30 cellular contexts compared by ENCODE assay signal in genomic region chrX:47420264-47420663, GRCh38. TPM values are rescaled to one million over a fixed set of nuclear protein-coding genes. Genes with fewer than 3 reads are reported as not detected.
A peak's percentile ranks its signal among the peaks of the same experiment; 100 is the strongest.
DNase-seq lines count a peak whose midpoint lies in the region; ATAC-seq, FAIRE-seq and TF ChIP-seq lines count a peak whose summit lies in the region.
"Had no signal": no experiment of that assay in that cellular context is flagged by ENCODE, and none has a peak within 500 bp of the region (broad histone marks: within the 10 kb centered on the region; RNA-seq: fewer than 3 reads in every experiment).

No MANE protein-coding gene starts in this region.

- DNase-seq in AG08395 (ENCODE audit: low spot score) (peak; percentile 5), M059J (ENCODE audit: low read depth) (peak; percentile 29), K562 (ENCODE audit: extremely low read depth in 1 of 4, low spot score in 3 of 4) (no peak), myocyte (ENCODE audit: low read depth) (peak; percentile 13), ACHN (no peak), NAMALWA (ENCODE audit: low spot score) (no peak), upper lobe of right lung (no peak)
- DNase-seq: AML-193; CD8-positive, alpha-beta memory T cell; DMS 273 treated with DMSO at 0.1 percent for 48 hours; DMS79; GF-D8; Karpas-422; NCI-H1105; NCI-H146; NCI-H2029; NCI-H446; NCI-H524 treated with DMSO at 0.1 percent for 48 hours; NCI-H82; NK-92 treated with Interleukin-12 subunit alpha and Interleukin-12 subunit beta, amount 100 ng/mL, for 24 hours; SHP77 had no signal

- intact Hi-C loops in K562 (cut with micrococcal nuclease) (no loop called here), upper lobe of right lung (cut with DNase I) (no loop called here)

- no peak overlapping the region for H2AFZ ChIP-seq in K562 (ENCODE audit: low read depth, low read length)

- TF ChIP-seq CTCF in K562 (IDR thresholded peaks at IDR 0.05 in 2 of 3, conservative IDR thresholded peaks at IDR 0.05 in 1 of 3; ENCODE audit: insufficient read depth in 2 of 3, low read depth in 1 of 3, low read length in 3 of 3) (no peak), upper lobe of right lung (IDR thresholded peaks at IDR 0.05) (no peak)

- no peak for TF ChIP-seq EP300 in K562 (IDR thresholded peaks at IDR 0.05; ENCODE audit: low read length)

- POLR2A ChIA-PET in K562 (lab: Yijun Ruan, JAX): no interaction called here

- no peak for TF ChIP-seq RAD21 in K562 (CRISPR knock-in tag; conservative IDR thresholded peaks at IDR 0.05 in 1 of 2, IDR thresholded peaks at IDR 0.05 in 1 of 2)

- H3K27me3 ChIP-seq in K562 (ENCODE audit: control insufficient read depth in 2 of 2, insufficient read depth in 2 of 2, low read length in 2 of 2) (no peaks in the 10 kb centered on the region), upper lobe of right lung (no peaks in the 10 kb centered on the region)

- FAIRE-seq in K562 (lab: Jason Lieb, UNC): no peak
- FAIRE-seq: GM12891 had no signal

- in situ Hi-C loops in K562 (cut with MboI) (no loop called here), ACHN (cut with HindIII; ENCODE audit: low pct_ligation_motif_present, low pct_unique_long_range_greater_than_20kb, low sequenced_read_pairs) (no loop called here)

- H4K20me1 ChIP-seq in K562 (replicated peaks; ENCODE audit: control insufficient read depth, insufficient read depth, low read length): no peaks in the 10 kb centered on the region

- H3K9me1 ChIP-seq in K562 (ENCODE audit: control insufficient read depth, insufficient read depth, low read length): no peaks in the 10 kb centered on the region

- BruUV-seq in K562 (replicated peaks; lab: Mats Ljungman, UMichigan): no TSS peak

- H3K4me1 ChIP-seq in K562 (replicated peaks in 1 of 2; ENCODE audit: control insufficient read depth in 2 of 2, insufficient read depth in 2 of 2, low read length in 2 of 2) (no peaks in the 10 kb centered on the region), upper lobe of right lung (no peaks in the 10 kb centered on the region)

- H3K27ac ChIP-seq in K562 (ENCODE audit: extremely low read depth, low read depth, low read length) (no peak overlapping the region), upper lobe of right lung (no peak overlapping the region)
- H3K27ac ChIP-seq: C4-2B, RWPE1 had no signal

- 0% methylated on average over 4 of the region's 4 CpGs for WGBS in K562 (ENCODE audit: insufficient coverage, low coverage, missing lambda C conversion rate)

- no peaks in the 10 kb centered on the region for H3K79me2 ChIP-seq in K562 (ENCODE audit: control insufficient read depth, insufficient read depth, low read length)

- H3K4me2 ChIP-seq in K562 (ENCODE audit: insufficient read depth, low read length): no peak overlapping the region

- no peak overlapping the region for H3K9ac ChIP-seq in K562 (ENCODE audit: insufficient read depth in 1 of 2, low read depth in 2 of 2, low read length in 2 of 2)

- CTCF ChIA-PET in K562 (lab: Yijun Ruan, JAX; ENCODE audit: low intra/inter-chr PET ratio): no interaction called here

- no peaks in the 10 kb centered on the region for H3K36me3 ChIP-seq in K562 (ENCODE audit: control insufficient read depth, insufficient read depth, low read length)
- H3K36me3 ChIP-seq in upper lobe of right lung: no peaks in the 10 kb centered on the region

- H3K4me3 ChIP-seq in K562 (no peak overlapping the region), upper lobe of right lung (no peak overlapping the region)

- TF ChIP-seq POLR2A in K562 (conservative IDR thresholded peaks at IDR 0.05): no peak

- ATAC-seq in K562: no peak
- ATAC-seq in HG03469 (IDR thresholded peaks at IDR 0.05; ENCODE audit: unreplicated experiment): no peak
- ATAC-seq in upper lobe of right lung: no peak
- ATAC-seq: HCT116 had no signal

- H3K9me3 ChIP-seq in K562 (replicated peaks; ENCODE audit: control insufficient read depth, insufficient read depth, low read depth, low read length) (no peaks in the 10 kb centered on the region), upper lobe of right lung (no peaks in the 10 kb centered on the region)

TF ChIP-seq in K562, 482 proteins besides CTCF, POLR2A, EP300 and RAD21:
- peak; percentile 19; the same call in 1 of the 2 replicates for TF ChIP-seq NFE2 (IDR thresholded peaks at IDR 0.05; ENCODE audit: low read depth)
- no peak for TF ChIP-seq ZFX (CRISPR knock-in tag; IDR thresholded peaks at IDR 0.05)
- 0 out of 2 replicates have a peak, but pooled peaks have one; percentile 11 for TF ChIP-seq CBFA2T3 (IDR thresholded peaks at IDR 0.05)
- no peak for TF ChIP-seq ZNF347 (CRISPR knock-in tag; IDR thresholded peaks at IDR 0.05; ENCODE audit: low read depth)
- TF ChIP-seq, protein P1, sequence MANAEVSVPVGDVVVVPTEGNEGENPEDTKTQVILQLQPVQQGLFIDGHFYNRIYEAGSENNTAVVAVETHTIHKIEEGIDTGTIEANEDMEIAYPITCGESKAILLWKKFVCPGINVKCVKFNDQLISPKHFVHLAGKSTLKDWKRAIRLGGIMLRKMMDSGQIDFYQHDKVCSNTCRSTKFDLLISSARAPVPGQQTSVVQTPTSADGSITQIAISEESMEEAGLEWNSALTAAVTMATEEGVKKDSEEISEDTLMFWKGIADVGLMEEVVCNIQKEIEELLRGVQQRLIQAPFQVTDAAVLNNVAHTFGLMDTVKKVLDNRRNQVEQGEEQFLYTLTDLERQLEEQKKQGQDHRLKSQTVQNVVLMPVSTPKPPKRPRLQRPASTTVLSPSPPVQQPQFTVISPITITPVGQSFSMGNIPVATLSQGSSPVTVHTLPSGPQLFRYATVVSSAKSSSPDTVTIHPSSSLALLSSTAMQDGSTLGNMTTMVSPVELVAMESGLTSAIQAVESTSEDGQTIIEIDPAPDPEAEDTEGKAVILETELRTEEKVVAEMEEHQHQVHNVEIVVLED (CRISPR knock-in tag; IDR thresholded peaks at IDR 0.05): no peak
- no peak for TF ChIP-seq SNRNP70 (optimal IDR thresholded peaks at IDR 0.05; ENCODE audit: low read depth, low read length)
- TF ChIP-seq HMG20A (CRISPR knock-in tag; conservative IDR thresholded peaks at IDR 0.05): no peak
- peak; percentile 25; the same call in 1 of the 2 replicates for TF ChIP-seq FOSL1 (tag; conservative IDR thresholded peaks at IDR 0.05)
- TF ChIP-seq DNMT1 (IDR thresholded peaks at IDR 0.05): no peak

RNA-seq across cellular contexts. Expression of gene ZNF157, which starts 49.9 kb away (rescaled TPM):
- total RNA-seq in M059J (2014; rRNA removed; shearing (Covaris generic)): 0.05 and 0.20 TPM in 2 replicates
- total RNA-seq in K562 (2011; cell fraction: chromatin; rRNA removed; ENCODE audit: low replicate concordance): not detected in 2 replicates
- not detected in 2 replicates for total RNA-seq in K562 (2011; cell fraction: nucleolus; rRNA removed)
- not detected in 2 replicates for total RNA-seq in K562 (2011; cell fraction: nucleoplasm; rRNA removed)
- total RNA-seq in K562 (2014; rRNA removed) (not detected in 2 replicates), K562 (2014; rRNA removed; fragmentation: Illumina TruSeq; extraction: Trizol) (not detected in 2 replicates), K562 (2015; rRNA removed; fragmentation: Illumina TruSeq; extraction: Trizol) (not detected in 2 replicates), K562 (2021) (not detected in 2 replicates), myocyte (0.08 and 0.47 TPM in 2 replicates), upper lobe of right lung (0.23 TPM)
- polyA plus RNA-seq in K562 (2011; rRNA removed) (not detected in 2 replicates), K562 (2014; fragmentation: Illumina TruSeq; extraction: Trizol) (not detected in 2 replicates), K562 (2014; fragmentation: Nextera tagmentation; extraction: Ambion mirVana) (under 1 TPM in 1 of 2 experiments, not detected in 1; 0.03 TPM), K562 (2014; rRNA removed) (not detected in 2 replicates)
- polyA plus RNA-seq in K562 (2011; cell fraction: cytosol; rRNA removed): not detected in 2 replicates
- not detected in 2 replicates for polyA plus RNA-seq in K562 (2011; cell fraction: nucleus; rRNA removed)
- polyA plus RNA-seq in K562 (2012): not detected in 2 replicates
- polyA minus RNA-seq in K562 (2011; rRNA and poly(A)+ RNA removed): not detected in 2 replicates
- not detected in 2 replicates for polyA minus RNA-seq in K562 (2011; cell fraction: cytosol; rRNA and poly(A)+ RNA removed)
- not detected in 2 replicates for polyA minus RNA-seq in K562 (2011; cell fraction: nucleus; rRNA and poly(A)+ RNA removed)
- 0.11 TPM for polyA plus RNA-seq in myocyte (2012)
- total RNA-seq: A172, H4, HT-29, SK-MEL-5 had no signal
- polyA plus RNA-seq: CD8-positive, alpha-beta memory T cell had no signal

Comparison
In these comparisons a context has a peak if more than half of its experiments do, and no peak if none do; other contexts are left out.
1. DNase-seq: peak in AG08395 (single experiment), M059J (single experiment) and myocyte (single experiment); none in K562 (0 of 4), ACHN (single experiment), NAMALWA (single experiment) and upper lobe of right lung (single experiment).